In the genomic region with DNA sequence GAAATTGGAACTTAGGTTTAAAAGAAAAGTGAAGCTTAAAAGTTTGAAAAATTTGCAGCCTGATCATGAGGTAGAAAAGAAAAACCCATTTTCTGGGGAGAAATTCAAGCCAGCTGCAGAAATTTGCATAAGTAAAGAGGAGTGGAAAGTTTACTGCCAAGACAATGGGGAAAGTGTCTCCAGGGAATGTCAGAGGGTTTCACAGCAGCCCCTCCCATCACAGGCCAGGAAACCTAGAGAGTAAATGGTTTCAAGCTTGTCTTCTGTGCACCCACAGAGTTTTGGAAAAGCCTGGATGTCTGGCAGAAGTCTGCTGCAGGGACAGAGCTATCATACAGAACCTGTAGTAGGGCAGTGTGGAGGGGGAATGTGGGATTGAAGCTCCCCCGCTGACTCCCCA, we compare ENCODE assay signal across 23 cellular contexts.
"Had no signal": no experiment of that assay in that cellular context is flagged by ENCODE, and none has a peak within 500 bp of the region (broad histone marks: within the 10 kb centered on the region; RNA-seq: fewer than 3 reads in every experiment).

No MANE protein-coding gene starts in this region.

- H3K9me3 ChIP-seq: colonic mucosa, esophagus muscularis mucosa, thyroid gland had no signal

- H3K27ac ChIP-seq: colonic mucosa, dorsolateral prefrontal cortex, esophagus muscularis mucosa, hepatocyte, parathyroid adenoma, thyroid gland had no signal

- H3K4me3 Mint-ChIP-seq: activated B cell treated with CpG ODN at 0.5 μM for 24 hours; activated CD4-positive, alpha-beta memory T cell treated with anti-CD3 and anti-CD28 coated beads for 36 hours; activated CD4-positive, alpha-beta T cell treated with anti-CD3 and anti-CD28 coated beads for 36 hours; activated naive CD4-positive, alpha-beta T cell treated with anti-CD3 and anti-CD28 coated beads, Interleukin-2, amount 10 ng/mL, durations not matched to agents 7 days and 5 days; effector memory CD8-positive, alpha-beta T cell; natural killer cell treated with Interleukin-12 subunit alpha and Interleukin-12 subunit beta and Interleukin-15 and Interleukin-18, amount 100 ng/mL, for 72 hours; stimulated activated naive CD8-positive, alpha-beta T cell treated with anti-CD3 and anti-CD28 coated beads, Interleukin-15, Interleukin-2, amounts not matched to agents 100 ng/mL and 50 ng/mL, for 24 hours had no signal

- H3K36me3 Mint-ChIP-seq: activated CD4-positive, alpha-beta memory T cell treated with anti-CD3 and anti-CD28 coated beads for 36 hours; activated naive CD4-positive, alpha-beta T cell treated with anti-CD3 and anti-CD28 coated beads, Interleukin-2, amount 10 ng/mL, durations not matched to agents 7 days and 5 days; natural killer cell treated with Interleukin-12 subunit alpha and Interleukin-12 subunit beta and Interleukin-15 and Interleukin-18, amount 100 ng/mL, for 72 hours had no signal

- H3K4me3 ChIP-seq: colonic mucosa, dorsolateral prefrontal cortex, esophagus muscularis mucosa, hepatocyte, thyroid gland had no signal

- ATAC-seq: activated CD4-positive, alpha-beta T cell treated with anti-CD3 and anti-CD28 coated beads for 36 hours; effector memory CD8-positive, alpha-beta T cell; left cardiac atrium; natural killer cell treated with Interleukin-12 subunit alpha and Interleukin-12 subunit beta and Interleukin-15 and Interleukin-18, amount 100 ng/mL, for 72 hours; right cardiac atrium had no signal

- H3K9ac ChIP-seq: parathyroid adenoma had no signal

- H3K36me3 ChIP-seq: colonic mucosa, esophagus muscularis mucosa, thyroid gland had no signal

- H3K4me1 Mint-ChIP-seq: activated B cell treated with CpG ODN at 0.5 μM for 24 hours; activated CD4-positive, alpha-beta T cell treated with anti-CD3 and anti-CD28 coated beads for 36 hours; activated naive CD4-positive, alpha-beta T cell treated with anti-CD3 and anti-CD28 coated beads, Interleukin-2, amount 10 ng/mL, durations not matched to agents 7 days and 5 days had no signal

- H3K27me3 ChIP-seq: colonic mucosa, dorsolateral prefrontal cortex, esophagus muscularis mucosa, hepatocyte, thyroid gland had no signal

- H3K4me1 ChIP-seq: colonic mucosa, esophagus muscularis mucosa, parathyroid adenoma, thyroid gland had no signal

- H3K27ac Mint-ChIP-seq: activated B cell treated with CpG ODN at 0.5 μM for 24 hours; activated CD4-positive, alpha-beta memory T cell treated with anti-CD3 and anti-CD28 coated beads for 36 hours; activated CD4-positive, alpha-beta T cell treated with anti-CD3 and anti-CD28 coated beads for 36 hours; activated naive CD4-positive, alpha-beta T cell treated with anti-CD3 and anti-CD28 coated beads, Interleukin-2, amount 10 ng/mL, durations not matched to agents 7 days and 5 days; effector memory CD8-positive, alpha-beta T cell; natural killer cell treated with Interleukin-12 subunit alpha and Interleukin-12 subunit beta and Interleukin-15 and Interleukin-18, amount 100 ng/mL, for 72 hours; stimulated activated naive CD8-positive, alpha-beta T cell treated with anti-CD3 and anti-CD28 coated beads, Interleukin-15, Interleukin-2, amounts not matched to agents 100 ng/mL and 50 ng/mL, for 24 hours had no signal

- H3K27me3 Mint-ChIP-seq: activated B cell treated with CpG ODN at 0.5 μM for 24 hours; activated CD4-positive, alpha-beta memory T cell treated with anti-CD3 and anti-CD28 coated beads for 36 hours; activated CD4-positive, alpha-beta T cell treated with anti-CD3 and anti-CD28 coated beads for 36 hours; activated naive CD4-positive, alpha-beta T cell treated with anti-CD3 and anti-CD28 coated beads, Interleukin-2, amount 10 ng/mL, durations not matched to agents 7 days and 5 days; effector memory CD8-positive, alpha-beta T cell; natural killer cell treated with Interleukin-12 subunit alpha and Interleukin-12 subunit beta and Interleukin-15 and Interleukin-18, amount 100 ng/mL, for 72 hours; stimulated activated naive CD8-positive, alpha-beta T cell treated with anti-CD3 and anti-CD28 coated beads, Interleukin-15, Interleukin-2, amounts not matched to agents 100 ng/mL and 50 ng/mL, for 24 hours had no signal

- DNase-seq: activated B cell treated with CpG ODN at 0.5 μM for 24 hours; activated CD4-positive, alpha-beta memory T cell treated with anti-CD3 and anti-CD28 coated beads for 36 hours; activated CD4-positive, alpha-beta T cell treated with anti-CD3 and anti-CD28 coated beads for 36 hours; activated effector memory CD4-positive, alpha-beta T cell treated with anti-CD3 and anti-CD28 coated beads, Interleukin-2, amount 50 U/mL, for 16 hours; activated naive CD4-positive, alpha-beta T cell treated with anti-CD3 and anti-CD28 coated beads, Interleukin-2, amount 10 ng/mL, durations not matched to agents 7 days and 5 days; activated T-cell treated with anti-CD3 and anti-CD28 coated beads, Interleukin-2, amount 50 U/mL, for 48 hours; amygdala; colonic mucosa; dorsolateral prefrontal cortex; effector memory CD8-positive, alpha-beta T cell; glutamatergic neuron; islet precursor cell; left cardiac atrium; right cardiac atrium; stimulated activated CD4-positive, alpha-beta T cell treated with anti-CD3 and anti-CD28 coated beads, Interleukin-4, amount 100 ng/mL, for 4 hours; substantia nigra; T-helper 9 cell; thyroid gland had no signal

- H2AFZ ChIP-seq: hepatocyte, parathyroid adenoma had no signal

- H3K79me2 ChIP-seq: hepatocyte, parathyroid adenoma had no signal

- H3K4me2 ChIP-seq: hepatocyte had no signal
